Comparison of ENCODE assay signal across 11 cellular contexts in the genomic region with DNA sequence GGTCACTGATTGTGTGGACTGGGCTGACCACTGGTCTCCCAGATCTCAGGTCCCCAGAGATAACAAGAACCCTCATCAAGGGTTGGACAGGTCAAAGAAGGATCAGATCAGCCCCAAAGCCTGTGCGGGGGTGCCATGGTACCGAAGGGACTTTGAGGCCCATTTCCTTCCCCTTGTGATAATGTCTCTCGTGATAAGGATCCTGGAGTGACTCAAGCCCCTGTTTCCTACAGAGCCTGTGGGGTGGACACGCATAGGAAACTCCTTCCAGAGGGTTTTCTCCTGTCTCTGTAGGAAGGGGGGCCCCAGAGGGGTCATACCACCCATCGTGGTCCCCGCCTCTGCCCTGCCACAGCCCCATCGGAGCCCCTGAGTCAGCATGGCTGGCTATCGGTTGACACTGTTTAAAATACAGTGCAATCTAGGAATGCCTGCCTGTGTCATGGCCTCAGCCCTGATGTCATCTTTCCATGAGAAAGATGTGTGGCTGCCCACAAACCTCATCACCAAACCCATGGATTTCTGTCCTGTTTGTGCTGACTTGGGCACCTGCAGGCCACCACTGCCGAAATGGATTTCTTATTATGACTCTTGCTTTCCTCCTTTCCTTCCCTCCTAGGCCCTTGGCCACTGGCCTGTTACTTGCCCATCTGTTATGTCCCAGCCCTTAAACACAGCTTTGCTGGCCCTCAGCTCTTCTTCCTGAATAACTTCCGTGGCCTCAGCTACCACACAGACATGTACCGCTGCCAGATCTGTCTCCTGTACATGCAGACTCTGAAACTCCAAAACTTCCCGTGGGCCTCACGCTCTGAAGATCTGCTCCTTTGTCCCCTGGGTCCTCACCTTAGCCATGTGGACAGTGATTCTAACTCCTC. TPM values are rescaled to one million over a fixed set of nuclear protein-coding genes. Genes with fewer than 3 reads are reported as not detected.
DNase-seq lines count a peak whose midpoint lies in the region; ATAC-seq lines count a peak whose summit lies in the region.
"Had no signal": no experiment of that assay in that cellular context is flagged by ENCODE, and none has a peak within 500 bp of the region (broad histone marks: within the 10 kb centered on the region; RNA-seq: fewer than 3 reads in every experiment).

No MANE protein-coding gene starts in this region.

- H3K4ac ChIP-seq in neuronal stem cell (ENCODE audit: low read length), result no peak overlapping the region

- H3K4me1 ChIP-seq in CD4-positive, CD25-positive, alpha-beta regulatory T cell (ENCODE audit: control insufficient read depth, insufficient read depth, low read length, poor library complexity, severe bottlenecking), result peaks cover 11% of the 10 kb centered on the region
- H3K4me1 ChIP-seq in neuronal stem cell (ENCODE audit: control insufficient read depth in 2 of 2, insufficient read depth in 1 of 2, low read depth in 1 of 2, low read length in 2 of 2), result peaks cover 0 to 9% of the 10 kb centered on the region in 2 donors
- peaks cover 15% of the 10 kb centered on the region for H3K4me1 ChIP-seq in effector memory CD4-positive, alpha-beta T cell (ENCODE audit: control insufficient read depth, insufficient read depth, low read length, poor library complexity, severe bottlenecking)

- no peak overlapping the region for H2BK15ac ChIP-seq in neuronal stem cell (ENCODE audit: low read length)

- no peak overlapping the region for H3K4me3 Mint-ChIP-seq in CD4-positive, CD25-positive, alpha-beta regulatory T cell

- no peak overlapping the region for H2BK12ac ChIP-seq in neuronal stem cell (ENCODE audit: low read length)

- no peak overlapping the region for H3K27ac ChIP-seq in CD4-positive, CD25-positive, alpha-beta regulatory T cell (ENCODE audit: insufficient read depth, low read length, poor library complexity, severe bottlenecking)
- H3K27ac ChIP-seq in neuronal stem cell (replicated peaks; ENCODE audit: low read length), result no peak overlapping the region
- H3K27ac ChIP-seq in effector memory CD4-positive, alpha-beta T cell (ENCODE audit: insufficient read depth, low read length, poor library complexity, severe bottlenecking), result no peak overlapping the region

- no peaks in the 10 kb centered on the region for H3K36me3 ChIP-seq in CD4-positive, CD25-positive, alpha-beta regulatory T cell (ENCODE audit: control insufficient read depth, insufficient read depth, low read length)
- H3K36me3 ChIP-seq in neuronal stem cell (replicated peaks in 1 of 2; ENCODE audit: control insufficient read depth in 2 of 2, insufficient read depth in 2 of 2, low read length in 2 of 2), result no peaks in the 10 kb centered on the region
- H3K36me3 ChIP-seq in effector memory CD4-positive, alpha-beta T cell (ENCODE audit: control insufficient read depth, insufficient read depth, low read length), result no peaks in the 10 kb centered on the region

- no peak overlapping the region for H2BK120ac ChIP-seq in neuronal stem cell (ENCODE audit: low read depth, low read length)

- no peaks in the 10 kb centered on the region for H3K9me3 Mint-ChIP-seq in CD4-positive, CD25-positive, alpha-beta regulatory T cell

- intact Hi-C loops in left ventricle myocardium superior (cut with micrococcal nuclease), result no loop called here

- no CpG with 5 or more reads among the region's 13 CpGs for WGBS in neuronal stem cell (ENCODE audit: extremely low coverage in 2 of 2, insufficient read length in 2 of 2, insufficient replicate concordance in 1 of 2), 2 donors

- no peaks in the 10 kb centered on the region for H3K27me3 ChIP-seq in CD4-positive, CD25-positive, alpha-beta regulatory T cell (ENCODE audit: control insufficient read depth, insufficient read depth, low read length)
- no peaks in the 10 kb centered on the region for H3K27me3 ChIP-seq in neuronal stem cell (ENCODE audit: control insufficient read depth in 3 of 3, insufficient read depth in 3 of 3, low read depth in 1 of 3, low read length in 3 of 3)
- H3K27me3 ChIP-seq in effector memory CD4-positive, alpha-beta T cell (replicated peaks; ENCODE audit: control insufficient read depth, insufficient read depth, low read length, poor library complexity, severe bottlenecking), result no peaks in the 10 kb centered on the region

- H3K9ac ChIP-seq in neuronal stem cell (ENCODE audit: low read depth, low read length, poor library complexity), result no peak overlapping the region

- H3K18ac ChIP-seq in neuronal stem cell (ENCODE audit: low read length), result no peak overlapping the region

- H3K4me2 ChIP-seq in neuronal stem cell (ENCODE audit: insufficient read depth, low read length, poor library complexity, severe bottlenecking), result no peak overlapping the region

- no peak overlapping the region for H3K14ac ChIP-seq in neuronal stem cell (ENCODE audit: low read length)

- no peaks in the 10 kb centered on the region for H3K79me1 ChIP-seq in neuronal stem cell (ENCODE audit: low read depth, low read length)

- no peak for ATAC-seq in CD4-positive, CD25-positive, alpha-beta regulatory T cell (ENCODE audit: low read depth in 2 of 2)
- no peak for ATAC-seq in GM21390 (IDR thresholded peaks at IDR 0.05; ENCODE audit: unreplicated experiment)
- no peak for ATAC-seq in left ventricle myocardium superior

- DNase-seq in CD4-positive, CD25-positive, alpha-beta regulatory T cell, result no peak
- DNase-seq in MV-4-11 (lab: John Stamatoyannopoulos, UW) (peak; percentile 45), amniotic epithelial cell (ENCODE audit: low read depth) (peak; percentile 33), neuronal stem cell (ENCODE audit: low spot score) (no peak), T-helper 9 cell (no peak), left ventricle myocardium superior (no peak)
- no peak for DNase-seq in effector memory CD4-positive, alpha-beta T cell
- DNase-seq: activated CD4-positive, CD25-positive, alpha-beta regulatory T cell treated with anti-CD3 and anti-CD28 coated beads, Interleukin-2, amount 50 U/mL, for 72 hours; DMS153; NCI-H1417 had no signal

- no peak overlapping the region for H3K4me3 ChIP-seq in CD4-positive, CD25-positive, alpha-beta regulatory T cell (ENCODE audit: low read depth, low read length)
- H3K4me3 ChIP-seq in neuronal stem cell (ENCODE audit: low read length in 2 of 2), result no peak overlapping the region
- H3K4me3 ChIP-seq in effector memory CD4-positive, alpha-beta T cell (ENCODE audit: insufficient read depth, low read depth, low read length, poor library complexity, severe bottlenecking), result no peak overlapping the region

- H3K4me1 Mint-ChIP-seq in CD4-positive, CD25-positive, alpha-beta regulatory T cell, result peaks cover 0 to 8% (median 0%) of the 10 kb centered on the region in 4 donors

- peak overlapping the region in 2 of 3 donors; percentile 50 to 59 for H3K27ac Mint-ChIP-seq in CD4-positive, CD25-positive, alpha-beta regulatory T cell

- H3K9me3 ChIP-seq in CD4-positive, CD25-positive, alpha-beta regulatory T cell (ENCODE audit: control insufficient read depth in 2 of 2, low read length in 2 of 2), result no peaks in the 10 kb centered on the region
- no peaks in the 10 kb centered on the region for H3K9me3 ChIP-seq in neuronal stem cell (replicated peaks in 1 of 2; ENCODE audit: control insufficient read depth in 2 of 2, insufficient read depth in 1 of 2, low read depth in 1 of 2, low read length in 2 of 2)
- H3K9me3 ChIP-seq in effector memory CD4-positive, alpha-beta T cell (ENCODE audit: control insufficient read depth, low read length), result no peaks in the 10 kb centered on the region

- no peaks in the 10 kb centered on the region for H3K36me3 Mint-ChIP-seq in CD4-positive, CD25-positive, alpha-beta regulatory T cell

- H4K8ac ChIP-seq in neuronal stem cell (ENCODE audit: low read depth, low read length), result no peak overlapping the region

- H2BK5ac ChIP-seq in neuronal stem cell (ENCODE audit: low read length), result no peak overlapping the region

- no peaks in the 10 kb centered on the region for H3K27me3 Mint-ChIP-seq in CD4-positive, CD25-positive, alpha-beta regulatory T cell

- H2AFZ ChIP-seq in neuronal stem cell (ENCODE audit: low read length), result no peak overlapping the region

- peak overlapping the region; percentile 41 for H2AK5ac ChIP-seq in neuronal stem cell (ENCODE audit: low read depth, low read length)

- no peak overlapping the region for H3K23ac ChIP-seq in neuronal stem cell (ENCODE audit: low read depth, low read length, poor library complexity)

- H4K91ac ChIP-seq in neuronal stem cell (ENCODE audit: low read depth, low read length, poor library complexity), result no peak overlapping the region

RNA-seq across cellular contexts. Expression of gene CSF2, which starts 2.9 kb away (rescaled TPM):
- total RNA-seq in CD4-positive, CD25-positive, alpha-beta regulatory T cell, result not detected
- not detected for polyA plus RNA-seq in CD4-positive, CD25-positive, alpha-beta regulatory T cell
- polyA plus RNA-seq in neuronal stem cell (2013, experiment 1 of 2), result not detected
- not detected for polyA plus RNA-seq in neuronal stem cell (2013, experiment 2 of 2)
- total RNA-seq in left ventricle myocardium superior, result not detected

RNA-seq across cellular contexts. Expression of gene IL3, which starts 10.2 kb away (rescaled TPM):
- not detected for total RNA-seq in CD4-positive, CD25-positive, alpha-beta regulatory T cell
- not detected for polyA plus RNA-seq in CD4-positive, CD25-positive, alpha-beta regulatory T cell
- not detected for polyA plus RNA-seq in neuronal stem cell (2013, experiment 1 of 2)
- not detected for polyA plus RNA-seq in neuronal stem cell (2013, experiment 2 of 2)
- not detected for total RNA-seq in left ventricle myocardium superior

RNA-seq across cellular contexts. Expression of gene ACSL6, which starts 59.2 kb away (rescaled TPM):
- total RNA-seq in CD4-positive, CD25-positive, alpha-beta regulatory T cell, result 5.5 TPM
- polyA plus RNA-seq in CD4-positive, CD25-positive, alpha-beta regulatory T cell, result 1 to 10 TPM; 3.0 to 5.7 (median 4.5) TPM
- 0.04 TPM for polyA plus RNA-seq in neuronal stem cell (2013, experiment 1 of 2)
- polyA plus RNA-seq in neuronal stem cell (2013, experiment 2 of 2), result 0.07 TPM
- total RNA-seq in left ventricle myocardium superior, result 4.4 TPM

Comparison
In these comparisons a context has a peak if more than half of its experiments do, and no peak if none do; other contexts are left out.
1. DNase-seq: peak in MV-4-11 (single experiment) and amniotic epithelial cell (single experiment); none in CD4-positive, CD25-positive, alpha-beta regulatory T cell (0 of 3), neuronal stem cell (single experiment), T-helper 9 cell (single experiment), effector memory CD4-positive, alpha-beta T cell (0 of 3) and left ventricle myocardium superior (single experiment).